In the genomic region with DNA sequence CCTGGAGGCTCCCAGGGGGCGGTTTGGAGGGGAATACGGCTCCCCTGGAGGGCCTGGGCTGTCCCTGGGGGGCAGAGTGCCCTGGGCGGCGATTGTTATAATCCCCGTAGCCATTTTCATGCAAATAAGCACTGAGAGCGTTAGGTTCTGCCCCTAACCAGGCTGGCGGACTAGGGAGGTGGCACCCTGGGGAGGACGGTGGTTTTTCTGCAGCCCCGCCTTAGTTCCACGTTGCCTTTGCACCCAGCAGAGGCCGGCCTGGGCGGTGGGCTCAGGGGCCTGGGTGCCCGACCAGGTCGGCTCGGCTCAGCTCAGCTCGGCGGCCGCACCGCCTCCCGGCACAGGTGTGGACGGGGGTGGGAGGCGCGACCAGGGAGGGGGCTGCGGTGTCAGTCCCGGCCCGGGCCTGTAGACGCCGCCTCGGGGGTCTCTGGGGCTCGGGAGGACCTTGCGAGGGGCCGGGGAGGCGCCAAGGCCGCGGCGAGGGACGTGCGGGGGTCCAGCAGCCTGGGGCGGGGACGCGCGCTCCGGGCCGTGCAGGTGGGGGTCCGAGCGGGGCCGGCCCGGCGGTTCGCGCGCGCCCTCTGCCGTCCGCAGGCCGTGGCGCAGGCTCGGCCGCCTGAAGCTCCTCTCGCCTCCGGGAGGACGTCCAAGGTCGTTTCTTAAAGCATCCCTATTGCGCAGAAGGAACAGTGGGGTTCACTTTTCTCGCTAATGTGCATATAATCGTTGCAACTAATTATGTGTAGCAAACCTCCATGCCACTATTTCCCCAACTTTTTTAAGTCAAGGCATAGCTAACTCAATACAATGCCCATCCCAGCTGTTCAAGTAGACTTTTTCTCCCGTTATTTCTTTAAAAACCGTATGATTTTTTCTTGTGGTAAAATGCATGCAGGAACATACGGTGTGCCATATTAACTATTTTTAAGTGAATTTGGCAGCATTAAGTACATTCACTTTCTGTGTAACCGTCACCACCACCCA, we compare ENCODE assay signal across 1 cellular context.
A peak's percentile ranks its signal among the peaks of the same experiment; 100 is the strongest.
TF ChIP-seq lines count a peak whose summit lies in the region.

No MANE protein-coding gene starts in this region.

TF ChIP-seq in K562, 482 proteins besides CTCF, POLR2A, EP300 and RAD21 (continued from another document):
- TF ChIP-seq YBX1 (IDR thresholded peaks at IDR 0.05) (no peak), CREM (IDR thresholded peaks at IDR 0.05; ENCODE audit: low read depth) (no peak), ZBTB17 (CRISPR knock-in tag; IDR thresholded peaks at IDR 0.05) (no peak), SREBF2 (CRISPR knock-in tag; IDR thresholded peaks at IDR 0.05) (no peak), ZNF282 (CRISPR knock-in tag; IDR thresholded peaks at IDR 0.05) (no peak), CXXC5 (CRISPR knock-in tag; IDR thresholded peaks at IDR 0.05) (peak; percentile 14; the same call in 1 of the 2 replicates), GATAD2B (IDR thresholded peaks at IDR 0.05; ENCODE audit: borderline replicate concordance) (0 out of 2 replicates have a peak, but pooled peaks have one; percentile 33), ZFX (CRISPR knock-in tag; IDR thresholded peaks at IDR 0.05) (0 out of 2 replicates have a peak, but pooled peaks have one; percentile 18), MCM7 (IDR thresholded peaks at IDR 0.05) (no peak)
TF ChIP-seq in K562: peak in this region for 12.
